ENCODE assay signal across 8 cellular contexts in the genomic region with DNA sequence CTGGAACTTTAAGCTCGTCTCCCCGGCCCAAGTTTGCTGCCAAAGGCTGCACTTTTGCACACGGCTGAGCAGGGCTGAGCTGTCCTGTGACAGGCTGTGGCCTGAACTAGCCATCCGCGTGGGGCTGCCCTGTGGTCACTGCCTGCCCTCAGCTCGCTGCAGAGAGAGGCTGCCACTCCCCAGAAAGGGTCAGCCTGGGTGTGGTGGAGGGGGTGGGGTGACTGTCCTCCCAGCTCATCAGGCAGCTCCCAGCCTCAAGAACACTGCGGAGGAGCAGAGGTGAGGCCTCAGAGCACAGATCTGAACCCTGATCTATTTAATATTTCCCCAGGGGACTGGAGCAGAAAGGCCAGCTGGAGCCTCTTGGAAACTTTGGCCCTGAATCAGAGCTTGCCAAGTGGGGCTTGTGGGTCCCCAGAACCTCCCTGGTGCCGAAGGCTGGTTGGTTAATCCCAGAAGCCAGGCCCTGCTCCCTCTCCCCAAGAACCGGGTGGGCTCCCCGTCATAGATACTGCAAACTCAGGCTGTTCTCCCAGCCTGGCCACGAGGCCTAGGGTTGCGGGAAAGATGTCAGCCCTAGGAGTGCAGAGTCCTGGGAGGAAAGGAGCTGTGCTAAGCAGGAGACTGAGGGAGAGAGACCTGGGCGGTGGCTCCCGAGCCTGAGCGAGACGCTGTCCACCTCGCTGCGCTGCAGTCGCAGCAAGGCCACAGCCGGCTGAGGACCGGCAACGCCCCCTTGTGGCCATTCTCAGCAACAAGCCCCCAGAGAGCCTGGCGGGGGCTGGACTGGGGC.
A peak's percentile ranks its signal among the peaks of the same experiment; 100 is the strongest.
DNase-seq lines count a peak whose midpoint lies in the region; ATAC-seq, FAIRE-seq and TF ChIP-seq lines count a peak whose summit lies in the region.

No MANE protein-coding gene starts in this region.

- POLR2A ChIA-PET in WTC11 (lab: Charles Lee): interaction anchor here (1.5 kb wide), 1 partner anchor 109 kb away, joined by 4 read pairs; no protein-coding TSS in a partner anchor

- no peak overlapping the region for H3K27ac ChIP-seq in CD4-positive, CD25-positive, alpha-beta regulatory T cell (ENCODE audit: insufficient read depth, low read length, poor library complexity, severe bottlenecking)
- H3K27ac ChIP-seq in caudate nucleus (ENCODE audit: low read depth, low read length) (peak overlapping the region; percentile 46), keratinocyte (ENCODE audit: control insufficient read depth, insufficient read depth, low read length) (no peak overlapping the region)

- in situ Hi-C loops in HAP-1 (cut with MboI; ENCODE audit: low sequenced_read_pairs): no loop called here

- no peak overlapping the region for H3K4me3 ChIP-seq in CD4-positive, CD25-positive, alpha-beta regulatory T cell (ENCODE audit: low read depth, low read length)
- no peak overlapping the region for H3K4me3 ChIP-seq in HAP-1
- H3K4me3 ChIP-seq in keratinocyte (ENCODE audit: control insufficient read depth in 2 of 3, extremely low read depth in 1 of 3, insufficient read depth in 2 of 3, low read depth in 1 of 3, low read length in 3 of 3): no peak overlapping the region

- peak overlapping the region; percentile 65 for H2AFZ ChIP-seq in keratinocyte (ENCODE audit: control insufficient read depth, low read length)

- H3K79me2 ChIP-seq in keratinocyte (ENCODE audit: control insufficient read depth, insufficient read depth, low read length): no peaks in the 10 kb centered on the region

- no peak overlapping the region for H3K4me3 Mint-ChIP-seq in CD4-positive, CD25-positive, alpha-beta regulatory T cell
- no peak overlapping the region for H3K4me3 Mint-ChIP-seq in WTC11

- H3K9me3 ChIP-seq in CD4-positive, CD25-positive, alpha-beta regulatory T cell (ENCODE audit: control insufficient read depth in 2 of 2, low read length in 2 of 2): peaks cover 3 to 4% of the 10 kb centered on the region in 2 experiments
- peaks cover 2% of the 10 kb centered on the region; the same call in 1 of the 2 replicates for H3K9me3 ChIP-seq in HAP-1
- no peaks in the 10 kb centered on the region for H3K9me3 ChIP-seq in keratinocyte (ENCODE audit: control insufficient read depth, low read depth, low read length)

- no peak overlapping the region for H3K27ac Mint-ChIP-seq in CD4-positive, CD25-positive, alpha-beta regulatory T cell
- H3K27ac Mint-ChIP-seq in WTC11: no peak overlapping the region

- FAIRE-seq in keratinocyte (lab: Jason Lieb, UNC): no peak

- H3K27me3 ChIP-seq in CD4-positive, CD25-positive, alpha-beta regulatory T cell (ENCODE audit: control insufficient read depth, insufficient read depth, low read length): no peaks in the 10 kb centered on the region
- no peaks in the 10 kb centered on the region for H3K27me3 ChIP-seq in HAP-1 (ENCODE audit: low read depth)
- no peaks in the 10 kb centered on the region for H3K27me3 ChIP-seq in keratinocyte (ENCODE audit: control insufficient read depth, extremely low read depth, insufficient read depth, low read length)

- H4K20me1 ChIP-seq in keratinocyte (ENCODE audit: control insufficient read depth, extremely low read depth, insufficient read depth, low read length): no peaks in the 10 kb centered on the region

- peaks cover 4% of the 10 kb centered on the region for H3K4me1 ChIP-seq in CD4-positive, CD25-positive, alpha-beta regulatory T cell (ENCODE audit: control insufficient read depth, insufficient read depth, low read length, poor library complexity, severe bottlenecking)
- H3K4me1 ChIP-seq in HAP-1 (no peaks in the 10 kb centered on the region), keratinocyte (ENCODE audit: control insufficient read depth, extremely low read depth, insufficient read depth, low read length) (peaks cover 5% of the 10 kb centered on the region)

- H3K4me2 ChIP-seq in keratinocyte (ENCODE audit: control insufficient read depth, extremely low read depth, insufficient read depth, low read depth, low read length): no peak overlapping the region

- peak in 1 of 2 donors; percentile 42 for ATAC-seq in CD4-positive, CD25-positive, alpha-beta regulatory T cell (ENCODE audit: low read depth in 2 of 2)
- ATAC-seq in WTC11 (peak; percentile 88), HG02970 (IDR thresholded peaks at IDR 0.05; ENCODE audit: low FRiP score, unreplicated experiment) (no peak)

- peak; percentile 11 to 59 (median 29) for DNase-seq in CD4-positive, CD25-positive, alpha-beta regulatory T cell
- DNase-seq in HAP-1 (ENCODE audit: low spot score in 2 of 2) (peak; percentile 70 to 87), NCI-H2196 (lab: John Stamatoyannopoulos, UW; ENCODE audit: unreplicated experiment) (peak; percentile 92), WTC11 (ENCODE audit: low spot score) (peak; percentile 92), caudate nucleus (lab: John Stamatoyannopoulos, UW) (peak in 58 of 61 donors; percentile 18 to 81 (median 67)), keratinocyte (ENCODE audit: low read depth, low spot score) (no peak)
- DNase-seq in stimulated activated CD4-positive, alpha-beta T cell treated with anti-CD3 and anti-CD28 coated beads, Interleukin-12 subunit alpha, Interleukin-12 subunit beta, amount 100 ng/mL, for 4 hours: peak; percentile 52

- dilution Hi-C loops in keratinocyte (cut with MboI; ENCODE audit: extremely low pct_ligation_motif_present, low sequenced_read_pairs): no loop called here

- TF ChIP-seq CTCF in WTC11 (IDR thresholded peaks at IDR 0.05) (peak; percentile 93), keratinocyte (optimal IDR thresholded peaks at IDR 0.05 in 1 of 3, IDR thresholded peaks at IDR 0.05 in 1 of 3, conservative IDR thresholded peaks at IDR 0.05 in 1 of 3; ENCODE audit: extremely low read depth in 1 of 3, insufficient read depth in 2 of 3, low read length in 3 of 3) (peak; percentile 79 to 99 (median 90))

- H3K9me1 ChIP-seq in keratinocyte (ENCODE audit: control insufficient read depth, extremely low read depth, insufficient read depth, low read length): no peaks in the 10 kb centered on the region

- H3K9me3 Mint-ChIP-seq in CD4-positive, CD25-positive, alpha-beta regulatory T cell: peaks cover 0 to 6% (median 2%) of the 10 kb centered on the region in 7 donors
- peaks cover 10% of the 10 kb centered on the region for H3K9me3 Mint-ChIP-seq in WTC11

- H3K36me3 ChIP-seq in CD4-positive, CD25-positive, alpha-beta regulatory T cell (ENCODE audit: control insufficient read depth, insufficient read depth, low read length): no peaks in the 10 kb centered on the region
- H3K36me3 ChIP-seq in HAP-1 (replicated peaks) (no peaks in the 10 kb centered on the region), keratinocyte (ENCODE audit: control insufficient read depth in 2 of 2, extremely low read depth in 1 of 2, insufficient read depth in 2 of 2, low read length in 2 of 2) (no peaks in the 10 kb centered on the region)

- no peaks in the 10 kb centered on the region for H3K27me3 Mint-ChIP-seq in CD4-positive, CD25-positive, alpha-beta regulatory T cell
- no peaks in the 10 kb centered on the region for H3K27me3 Mint-ChIP-seq in WTC11 (ENCODE audit: low read depth)

- no peaks in the 10 kb centered on the region for H3K4me1 Mint-ChIP-seq in CD4-positive, CD25-positive, alpha-beta regulatory T cell
- H3K4me1 Mint-ChIP-seq in WTC11: peaks cover 25% of the 10 kb centered on the region

- H3K36me3 Mint-ChIP-seq in CD4-positive, CD25-positive, alpha-beta regulatory T cell: no peaks in the 10 kb centered on the region
- H3K36me3 Mint-ChIP-seq in WTC11: peaks cover 14% of the 10 kb centered on the region

- no peak overlapping the region for H3K9ac ChIP-seq in keratinocyte (ENCODE audit: control insufficient read depth, extremely low read depth, insufficient read depth, low read length)

- CTCF ChIA-PET in WTC11 (lab: Charles Lee): interaction anchor here (0.5 to 15.4 kb wide), 39 partner anchors 10 to 268 kb away, joined by 3 to 378 read pairs (median 6); no protein-coding TSS in a partner anchor

TF ChIP-seq in WTC11, 78 proteins besides CTCF, POLR2A, EP300 and RAD21:
- 0 out of 2 replicates have a peak, but pooled peaks have one; percentile 15 for TF ChIP-seq SMAD3 (CRISPR knock-in tag; IDR thresholded peaks at IDR 0.05; ENCODE audit: borderline replicate concordance)
- 0 out of 2 replicates have a peak, but pooled peaks have one; percentile 39 for TF ChIP-seq TEAD1 (CRISPR knock-in tag; IDR thresholded peaks at IDR 0.05)
- TF ChIP-seq, protein P1, sequence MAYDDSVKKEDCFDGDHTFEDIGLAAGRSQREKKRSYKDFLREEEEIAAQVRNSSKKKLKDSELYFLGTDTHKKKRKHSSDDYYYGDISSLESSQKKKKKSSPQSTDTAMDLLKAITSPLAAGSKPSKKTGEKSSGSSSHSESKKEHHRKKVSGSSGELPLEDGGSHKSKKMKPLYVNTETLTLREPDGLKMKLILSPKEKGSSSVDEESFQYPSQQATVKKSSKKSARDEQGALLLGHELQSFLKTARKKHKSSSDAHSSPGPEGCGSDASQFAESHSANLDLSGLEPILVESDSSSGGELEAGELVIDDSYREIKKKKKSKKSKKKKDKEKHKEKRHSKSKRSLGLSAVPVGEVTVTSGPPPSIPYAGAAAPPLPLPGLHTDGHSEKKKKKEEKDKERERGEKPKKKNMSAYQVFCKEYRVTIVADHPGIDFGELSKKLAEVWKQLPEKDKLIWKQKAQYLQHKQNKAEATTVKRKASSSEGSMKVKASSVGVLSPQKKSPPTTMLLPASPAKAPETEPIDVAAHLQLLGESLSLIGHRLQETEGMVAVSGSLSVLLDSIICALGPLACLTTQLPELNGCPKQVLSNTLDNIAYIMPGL (CRISPR knock-in tag; IDR thresholded peaks at IDR 0.05): peak; percentile 82
- TF ChIP-seq OVOL2 (CRISPR knock-in tag; IDR thresholded peaks at IDR 0.05; ENCODE audit: borderline replicate concordance): no peak
